In genomic region chr20:50226093-50226974, GRCh38 we compare ENCODE assay signal across 9 cellular contexts. TPM values are rescaled to one million over a fixed set of nuclear protein-coding genes. Genes with fewer than 3 reads are reported as not detected.
DNase-seq lines count a peak whose midpoint lies in the region; ATAC-seq lines count a peak whose summit lies in the region.
"Had no signal": no experiment of that assay in that cellular context is flagged by ENCODE, and none has a peak within 500 bp of the region (broad histone marks: within the 10 kb centered on the region; RNA-seq: fewer than 3 reads in every experiment).

No MANE protein-coding gene starts in this region.

- H3K4me3 ChIP-seq in GM23248, result no peak overlapping the region

- no peaks in the 10 kb centered on the region for H3K9me3 ChIP-seq in GM23248 (ENCODE audit: low read depth)

- H3K36me3 ChIP-seq in GM23248 (ENCODE audit: low read depth), result no peaks in the 10 kb centered on the region

- no peaks in the 10 kb centered on the region for H3K79me2 ChIP-seq in GM23248 (ENCODE audit: insufficient read depth)

- H3K4me1 ChIP-seq in GM23248 (ENCODE audit: insufficient read depth), result peaks cover 36% of the 10 kb centered on the region

- 20 to 23% methylated on average over 13 of the region's 13 CpGs for WGBS in GM23248 (ENCODE audit: low coverage in 1 of 2, low lambda C conversion rate in 2 of 2, missing lambda C conversion rate in 2 of 2), 2 experiments

- in situ Hi-C loops in GM23248 (cut with MboI), result no loop called here

- ATAC-seq in HG03095 (IDR thresholded peaks at IDR 0.05; ENCODE audit: unreplicated experiment) (no peak), HG02852 (IDR thresholded peaks at IDR 0.05; ENCODE audit: unreplicated experiment) (no peak)

- no peak overlapping the region for H3K4me2 ChIP-seq in GM23248 (ENCODE audit: unreplicated experiment)

- no peaks in the 10 kb centered on the region for H3K9me2 ChIP-seq in GM23248 (ENCODE audit: insufficient read depth)

- no peak overlapping the region for H3K27ac ChIP-seq in GM23248

- H3F3A ChIP-seq in GM23248 (ENCODE audit: insufficient read depth), result peaks cover 25% of the 10 kb centered on the region

- peak overlapping the region; percentile 43; the same call in 1 of the 2 replicates for H3K9ac ChIP-seq in GM23248

- H4K20me1 ChIP-seq in GM23248 (ENCODE audit: insufficient read depth), result no peaks in the 10 kb centered on the region

- DNase-seq in GM23248, result peak; percentile 73
- DNase-seq in OCI-M1 (lab: John Stamatoyannopoulos, UW), result peak; percentile 77
- DNase-seq in fibroblast of peridontal ligament (ENCODE audit: extremely low read depth), result peak; percentile 69
- DNase-seq in stimulated activated CD8-positive, alpha-beta memory T cell treated with anti-CD3 and anti-CD28 coated beads, Interleukin-15, amount 100 ng/mL, for 48 hours (ENCODE audit: low read depth in 2 of 2), result peak; percentile 21 to 50
- no peak for DNase-seq in NCI-H2196 (lab: John Stamatoyannopoulos, UW; ENCODE audit: unreplicated experiment)
- no peak for DNase-seq in effector CD4-positive, alpha-beta T cell
- DNase-seq: NCI-H510A treated with DMSO at 0.1 percent for 48 hours had no signal

- peak overlapping the region; percentile 71 for H2AFZ ChIP-seq in GM23248

- no peaks in the 10 kb centered on the region for H3K27me3 ChIP-seq in GM23248 (replicated peaks; ENCODE audit: insufficient read depth)

RNA-seq across cellular contexts. Expression of gene CEBPB, which starts 35.7 kb away (rescaled TPM):
- 54.4 and 73.8 TPM in 2 replicates for total RNA-seq in GM23248 (2014; rRNA removed; shearing (Covaris generic))
- polyA plus RNA-seq in GM23248 (2016; fragmentation: Nextera tagmentation; extraction: Ambion mirVana), result 46.5 and 47.1 TPM in 2 replicates

Comparison
In these comparisons a context has a peak if more than half of its experiments do, and no peak if none do; other contexts are left out.
1. DNase-seq: peak in GM23248 (single experiment), OCI-M1 (single experiment), fibroblast of peridontal ligament (single experiment) and stimulated activated CD8-positive, alpha-beta memory T cell treated with anti-CD3 and anti-CD28 coated beads, Interleukin-15, amount 100 ng/mL, for 48 hours (2 of 2); none in NCI-H2196 (single experiment) and effector CD4-positive, alpha-beta T cell (single experiment).